ENCODE assay signal across 8 cellular contexts in the genomic region with DNA sequence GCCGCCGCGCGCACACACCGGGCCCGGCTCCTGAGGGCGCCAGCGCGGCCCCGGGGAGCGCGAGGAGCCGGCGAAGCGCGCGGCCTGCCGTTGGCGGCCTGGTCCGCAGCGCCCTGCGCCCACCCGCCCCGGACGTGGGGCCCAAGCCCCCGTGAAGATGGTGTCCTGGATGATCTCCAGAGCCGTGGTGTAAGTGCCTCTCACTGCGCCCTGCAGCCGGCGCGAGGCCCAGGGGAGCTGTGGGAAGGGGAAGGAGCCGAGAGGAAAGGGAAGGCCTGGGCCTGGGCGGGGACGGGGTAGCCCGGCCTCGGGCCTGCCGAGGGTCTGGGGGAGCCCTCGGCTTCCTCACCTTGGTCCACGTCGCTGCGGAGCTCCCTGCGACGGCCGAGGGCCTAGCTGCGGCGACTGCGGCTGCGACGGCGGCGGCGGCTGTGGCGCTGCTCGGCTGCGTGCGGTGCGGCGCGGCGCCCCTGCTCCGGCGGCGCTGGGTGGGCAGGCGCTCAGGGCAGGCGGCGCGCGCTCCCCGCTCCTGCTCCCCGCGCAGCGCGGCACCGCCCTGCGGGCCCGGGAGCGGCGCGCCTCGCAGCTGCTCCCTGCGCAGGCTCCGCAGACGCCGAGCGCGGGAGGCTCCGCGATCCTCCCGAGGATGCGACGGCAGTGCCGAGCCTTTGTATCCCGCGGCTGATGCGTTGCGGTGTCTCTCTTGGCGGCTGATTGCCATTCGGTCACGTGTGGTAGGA. TPM values are rescaled to one million over a fixed set of nuclear protein-coding genes. Genes with fewer than 3 reads are reported as not detected.
A peak's percentile ranks its signal among the peaks of the same experiment; 100 is the strongest.
DNase-seq lines count a peak whose midpoint lies in the region; ATAC-seq and TF ChIP-seq lines count a peak whose summit lies in the region.

A gene with protein sequence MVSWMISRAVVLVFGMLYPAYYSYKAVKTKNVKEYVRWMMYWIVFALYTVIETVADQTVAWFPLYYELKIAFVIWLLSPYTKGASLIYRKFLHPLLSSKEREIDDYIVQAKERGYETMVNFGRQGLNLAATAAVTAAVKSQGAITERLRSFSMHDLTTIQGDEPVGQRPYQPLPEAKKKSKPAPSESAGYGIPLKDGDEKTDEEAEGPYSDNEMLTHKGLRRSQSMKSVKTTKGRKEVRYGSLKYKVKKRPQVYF (plus strand): TSS at position 13 of the 740 bp plus-strand sequence. CDS start 145 bp downstream, at position 158.

- POLR2A ChIA-PET in RWPE1 (lab: Yijun Ruan, JAX; ENCODE audit: low non-redundant PET): interaction anchor here (0.6 to 1.1 kb wide), 2 partner anchors 65 to 107 kb away, joined by 3 read pairs; no protein-coding TSS in a partner anchor

- H3K9me3 ChIP-seq in neural progenitor cell (ENCODE audit: low read depth): no peaks in the 10 kb centered on the region

- peak within 1 kb of the TSS; percentile 88 for H3K4me3 Mint-ChIP-seq in neural progenitor cell

- H3K4me1 ChIP-seq in foreskin keratinocyte (peaks cover 35% of the 10 kb centered on the region), neural progenitor cell (peaks cover 27% of the 10 kb centered on the region)

- H3K27me3 Mint-ChIP-seq in neural progenitor cell (ENCODE audit: insufficient read depth, low read depth): no peaks in the 10 kb centered on the region

- no peaks in the 10 kb centered on the region for H3K27me3 ChIP-seq in HL-60 (ENCODE audit: insufficient read depth, poor library complexity, severe bottlenecking)
- H3K27me3 ChIP-seq in foreskin keratinocyte: no peaks in the 10 kb centered on the region
- H3K27me3 ChIP-seq in neural progenitor cell: no peaks in the 10 kb centered on the region

- no peaks in the 10 kb centered on the region for H3K36me3 ChIP-seq in neural progenitor cell

- H3K4me3 ChIP-seq in HL-60 (replicated peaks; ENCODE audit: insufficient read depth, low read length) (peak within 1 kb of the TSS; percentile 61), neural progenitor cell (peak within 1 kb of the TSS; percentile 97)

- peaks cover 32% of the 10 kb centered on the region for H3K9me3 Mint-ChIP-seq in neural progenitor cell

- H2AFZ ChIP-seq in neural progenitor cell (replicated peaks): peak within 1 kb of the TSS; percentile 86

- peaks cover 36% of the 10 kb centered on the region for H3K36me3 Mint-ChIP-seq in neural progenitor cell

- TF ChIP-seq CTCF in HL-60 (IDR thresholded peaks at IDR 0.05; ENCODE audit: insufficient read depth, low read length): no peak
- TF ChIP-seq CTCF in RWPE1 (conservative IDR thresholded peaks at IDR 0.05; ENCODE audit: low read depth): no peak
- no peak for TF ChIP-seq CTCF in foreskin keratinocyte (conservative IDR thresholded peaks at IDR 0.05)
- TF ChIP-seq CTCF in neural progenitor cell (IDR thresholded peaks at IDR 0.05): no peak

- H3K79me2 ChIP-seq in neural progenitor cell (ENCODE audit: low read depth): peaks cover 92% of the 10 kb centered on the region

- peaks cover 38% of the 10 kb centered on the region for H4K20me1 ChIP-seq in neural progenitor cell (ENCODE audit: low read depth)

- H3K27ac ChIP-seq in HL-60 (replicated peaks) (peak within 1 kb of the TSS; percentile 96), RWPE1 (peak within 1 kb of the TSS; percentile 98), foreskin keratinocyte (peak within 1 kb of the TSS; percentile 90), neural progenitor cell (peak within 1 kb of the TSS; percentile 99), substantia nigra (ENCODE audit: low read depth, low read length, poor library complexity, severe bottlenecking) (peak within 1 kb of the TSS; percentile 93)

- H3K27ac Mint-ChIP-seq in neural progenitor cell: peak within 1 kb of the TSS; percentile 89

- DNase-seq in DMS 273 treated with DMSO at 0.1 percent for 48 hours (lab: John Stamatoyannopoulos, UW): peak; percentile 29
- peak; percentile 41 to 72 for DNase-seq in HL-60 (ENCODE audit: low read depth in 1 of 2, low spot score in 1 of 2)
- peak; percentile 50 for DNase-seq in RWPE1 (ENCODE audit: low spot score)
- peak; percentile 7 for DNase-seq in activated gamma-delta T cell treated with anti-CD3 and anti-CD28 coated beads, Interleukin-2, amount 50 U/mL, for 16 hours (ENCODE audit: low read depth)
- peak in 1 of 2 donors; percentile 62 for DNase-seq in foreskin keratinocyte
- DNase-seq in neural progenitor cell (ENCODE audit: low spot score): peak; percentile 95
- peak in 44 of 49 donors; percentile 17 to 93 (median 69) for DNase-seq in substantia nigra (lab: John Stamatoyannopoulos, UW)

- H3K4me1 Mint-ChIP-seq in neural progenitor cell: peaks cover 22% of the 10 kb centered on the region

- ATAC-seq in GM19455 (IDR thresholded peaks at IDR 0.05; ENCODE audit: unreplicated experiment) (peak; percentile 74), foreskin keratinocyte (peak; percentile 76)

- H3K9ac ChIP-seq in neural progenitor cell: peak within 1 kb of the TSS; percentile 97

- CTCF ChIA-PET in RWPE1 (lab: Yijun Ruan, JAX): interaction anchor here (0.8 kb wide), 1 partner anchor 254 kb away, joined by 4 read pairs; no protein-coding TSS in a partner anchor

- peak within 1 kb of the TSS; percentile 95 for H3K4me2 ChIP-seq in neural progenitor cell

- H3F3A ChIP-seq in neural progenitor cell (ENCODE audit: low read depth): peaks cover 43% of the 10 kb centered on the region

RNA-seq across cellular contexts. Expression of the gene that starts here (rescaled TPM):
- total RNA-seq in foreskin keratinocyte: 64.8 and 66.2 TPM in 2 replicates
- 20.7 and 22.9 TPM in 2 replicates for polyA plus RNA-seq in foreskin keratinocyte
- total RNA-seq in neural progenitor cell (ENCODE audit: low replicate concordance): 25.9 and 42.0 TPM in 2 replicates
